1 cellular context compared by ENCODE assay signal in the genomic region with DNA sequence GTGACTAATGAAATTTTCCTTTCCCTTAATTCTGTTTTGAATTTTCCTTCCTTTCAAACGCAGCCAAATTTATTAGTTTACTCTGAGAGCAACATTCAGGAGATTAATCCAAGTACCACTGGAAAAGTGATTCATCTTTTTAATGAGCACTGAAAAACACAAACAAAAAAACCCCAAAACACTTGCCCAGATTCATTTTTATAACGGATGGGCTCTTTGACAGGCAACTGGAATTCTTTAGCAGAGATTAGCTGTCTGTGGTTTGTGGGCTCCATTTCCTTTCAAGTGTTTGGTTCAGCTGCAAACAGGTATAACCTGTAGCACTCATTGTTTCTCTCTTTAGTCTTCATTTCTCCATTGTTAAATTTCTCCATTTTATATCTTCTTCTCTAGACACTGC.
TF ChIP-seq lines count a peak whose summit lies in the region.

No MANE protein-coding gene starts in this region.

TF ChIP-seq in K562, 482 proteins besides CTCF, POLR2A, EP300 and RAD21 (continued from another document):
- TF ChIP-seq ZBTB11 (CRISPR knock-in tag; IDR thresholded peaks at IDR 0.05) (no peak), RAD51 (IDR thresholded peaks at IDR 0.05; ENCODE audit: borderline replicate concordance, low read depth) (no peak), KLF6 (CRISPR knock-in tag; IDR thresholded peaks at IDR 0.05; ENCODE audit: borderline replicate concordance) (no peak), NFE2L1 (tag; IDR thresholded peaks at IDR 0.05; ENCODE audit: borderline replicate concordance, low read depth) (no peak), ZNF75A (CRISPR knock-in tag; IDR thresholded peaks at IDR 0.05) (no peak), ZNF253 (CRISPR knock-in tag; conservative IDR thresholded peaks at IDR 0.05) (no peak), PTTG1 (tag; IDR thresholded peaks at IDR 0.05; ENCODE audit: low read depth) (no peak), ZNF316 (IDR thresholded peaks at IDR 0.05) (no peak), NFRKB (IDR thresholded peaks at IDR 0.05; ENCODE audit: low read depth) (no peak), E2F8 (IDR thresholded peaks at IDR 0.05; ENCODE audit: low read depth, partially characterized antibody) (no peak), RCOR1 (IDR thresholded peaks at IDR 0.05; ENCODE audit: borderline replicate concordance in 1 of 2, low read depth in 2 of 2, low read length in 2 of 2) (0 out of 4 replicates have a peak, but pooled peaks of 1 of the 2 experiments have one; percentile 13), ZBED1 (IDR thresholded peaks at IDR 0.05) (no peak), KDM5B (IDR thresholded peaks at IDR 0.05; ENCODE audit: insufficient replicate concordance, low read depth, low read length) (no peak), ZKSCAN3 (CRISPR knock-in tag; IDR thresholded peaks at IDR 0.05) (no peak)
- TF ChIP-seq, protein P1, sequence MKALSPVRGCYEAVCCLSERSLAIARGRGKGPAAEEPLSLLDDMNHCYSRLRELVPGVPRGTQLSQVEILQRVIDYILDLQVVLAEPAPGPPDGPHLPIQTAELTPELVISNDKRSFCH (CRISPR knock-in tag; IDR thresholded peaks at IDR 0.05) = no peak
- TF ChIP-seq, protein P1 (tag; IDR thresholded peaks at IDR 0.05) = no peak
TF ChIP-seq in K562: peak in this region for 3.
